ENCODE assay signal across 3 cellular contexts in genomic region chr1:21598417-21598816, GRCh38.
TF ChIP-seq lines count a peak whose summit lies in the region.

No MANE protein-coding gene starts in this region.

TF ChIP-seq in GM23338, 12 proteins besides CTCF, POLR2A, EP300 and RAD21 (continues in another document):
- TF ChIP-seq CREB1 (CRISPR knock-in tag; IDR thresholded peaks at IDR 0.05; ENCODE audit: low read depth) (no peak), POLR2AphosphoS5 (IDR thresholded peaks at IDR 0.05; ENCODE audit: low read depth) (no peak), ZNF462 (CRISPR knock-in tag; IDR thresholded peaks at IDR 0.05) (no peak), ZNF331 (CRISPR knock-in tag; IDR thresholded peaks at IDR 0.05; ENCODE audit: low read depth) (no peak), ZNF114 (CRISPR knock-in tag; IDR thresholded peaks at IDR 0.05) (no peak), EZH2 (IDR thresholded peaks at IDR 0.05; ENCODE audit: low read depth, unreplicated experiment) (no peak)

TF ChIP-seq in HEK293, 187 proteins besides CTCF, POLR2A, EP300 and RAD21:
- TF ChIP-seq ZNF398 (tag by site-specific recombination; IDR thresholded peaks at IDR 0.05) (peak; percentile 43; the same call in 1 of the 2 replicates), ZNF354C (tag by site-specific recombination; IDR thresholded peaks at IDR 0.05; ENCODE audit: borderline replicate concordance, low read depth) (no peak), ZNF223 (tag by site-specific recombination; IDR thresholded peaks at IDR 0.05) (no peak), ZNF548 (tag by site-specific recombination; IDR thresholded peaks at IDR 0.05) (no peak), GLIS1 (tag by site-specific recombination; IDR thresholded peaks at IDR 0.05) (peak; percentile 77), ZIC2 (tag by site-specific recombination; IDR thresholded peaks at IDR 0.05) (peak; percentile 68), GLIS2 (tag by site-specific recombination; IDR thresholded peaks at IDR 0.05) (peak; percentile 52; the same call in 1 of the 2 replicates)

TF ChIP-seq in H1, 55 proteins besides CTCF, POLR2A, EP300 and RAD21:
- TF ChIP-seq KDM1A (IDR thresholded peaks at IDR 0.05; ENCODE audit: borderline replicate concordance, low read length) (no peak), SP4 (IDR thresholded peaks at IDR 0.05; ENCODE audit: low read length) (no peak), SIN3A (conservative IDR thresholded peaks at IDR 0.05 in 1 of 2, IDR thresholded peaks at IDR 0.05 in 1 of 2; ENCODE audit: low read depth in 1 of 2, low read length in 2 of 2) (no peak)
